In the genomic region with DNA sequence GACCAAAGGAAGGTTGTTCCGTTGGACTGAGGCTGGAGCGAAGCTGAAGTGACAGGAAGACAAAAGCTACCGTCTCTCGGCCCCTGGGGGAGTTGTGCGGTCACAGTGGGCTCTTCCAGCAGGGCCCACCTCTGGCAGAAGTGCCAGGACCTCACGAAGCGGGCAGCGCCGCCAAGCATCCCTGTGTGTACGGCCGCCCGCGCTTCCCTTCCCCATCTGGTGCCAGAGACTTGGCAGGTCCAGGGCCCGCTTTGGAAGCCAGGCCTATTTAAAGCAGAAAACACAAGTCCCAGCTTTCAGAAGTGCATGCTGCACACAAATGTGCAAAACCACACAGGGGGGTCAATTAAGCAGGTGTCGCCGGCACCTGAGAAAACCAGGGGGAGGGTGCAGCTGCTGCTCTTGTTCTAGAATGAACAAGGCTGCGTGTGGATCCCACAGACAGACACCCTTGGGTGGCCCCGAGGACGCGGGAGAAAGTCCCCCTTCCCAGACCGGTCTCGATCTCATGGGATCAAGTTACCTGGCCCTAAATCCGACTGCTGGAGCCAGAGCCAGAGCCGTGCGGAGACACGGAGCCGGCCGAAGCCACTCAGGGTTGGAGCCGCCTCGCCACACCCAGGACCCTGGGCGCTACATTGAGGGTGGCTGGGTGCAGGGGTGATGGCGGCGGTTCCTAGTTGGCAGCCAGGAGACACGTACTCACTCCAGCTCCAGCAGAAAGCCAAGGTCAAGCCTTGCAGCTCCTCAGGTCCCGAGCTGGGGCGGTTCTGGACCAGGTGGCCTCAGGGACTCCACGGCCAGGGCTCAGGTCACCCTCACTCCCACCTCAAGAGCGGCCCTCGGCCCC, we compare ENCODE assay signal across 15 cellular contexts. TPM values are rescaled to one million over a fixed set of nuclear protein-coding genes. Genes with fewer than 3 reads are reported as not detected.
DNase-seq lines count a peak whose midpoint lies in the region; ATAC-seq and TF ChIP-seq lines count a peak whose summit lies in the region.
"Had no signal": no experiment of that assay in that cellular context is flagged by ENCODE, and none has a peak within 500 bp of the region (broad histone marks: within the 10 kb centered on the region; RNA-seq: fewer than 3 reads in every experiment).

No MANE protein-coding gene starts in this region.

- no peak overlapping the region for H2BK120ac ChIP-seq in neuronal stem cell (ENCODE audit: low read depth, low read length)

- no peak overlapping the region for H2BK15ac ChIP-seq in neuronal stem cell (ENCODE audit: low read length)

- H4K8ac ChIP-seq in neuronal stem cell (ENCODE audit: low read depth, low read length): no peak overlapping the region

- no peak overlapping the region for H2BK12ac ChIP-seq in neuronal stem cell (ENCODE audit: low read length)

- CTCF ChIA-PET in CD8-positive, alpha-beta T cell (lab: Charles Lee): no interaction called here

- H3K4me1 Mint-ChIP-seq in type B pancreatic cell (ENCODE audit: unreplicated experiment): no peaks in the 10 kb centered on the region
- no peaks in the 10 kb centered on the region for H3K4me1 Mint-ChIP-seq in CD8-positive, alpha-beta T cell (ENCODE audit: low read depth)

- H3K36me3 ChIP-seq in neuronal stem cell (replicated peaks in 1 of 2; ENCODE audit: control insufficient read depth in 2 of 2, insufficient read depth in 2 of 2, low read length in 2 of 2): peaks cover 0 to 1% of the 10 kb centered on the region in 2 donors
- H3K36me3 ChIP-seq in CD8-positive, alpha-beta T cell (ENCODE audit: insufficient read depth, low read length): no peaks in the 10 kb centered on the region
- H3K36me3 ChIP-seq: BLaER1 had no signal

- in situ Hi-C loops in KBM-7 (cut with MboI; ENCODE audit: low pct_unique_long_range_greater_than_20kb, low sequenced_read_pairs): no loop called here

- H3K27me3 Mint-ChIP-seq in type B pancreatic cell: peaks cover 3% of the 10 kb centered on the region
- H3K27me3 Mint-ChIP-seq in CD8-positive, alpha-beta T cell (ENCODE audit: low read depth): peaks cover 5% of the 10 kb centered on the region

- peaks cover 0 to 1% of the 10 kb centered on the region in 2 donors for H3K9me3 ChIP-seq in neuronal stem cell (replicated peaks in 1 of 2; ENCODE audit: control insufficient read depth in 2 of 2, insufficient read depth in 1 of 2, low read depth in 1 of 2, low read length in 2 of 2)
- H3K9me3 ChIP-seq in CD8-positive, alpha-beta T cell (ENCODE audit: low read length): no peaks in the 10 kb centered on the region
- H3K9me3 ChIP-seq: BLaER1 had no signal

- H3K4me3 Mint-ChIP-seq in type B pancreatic cell: no peak overlapping the region
- no peak overlapping the region for H3K4me3 Mint-ChIP-seq in CD8-positive, alpha-beta T cell

- no peak overlapping the region for H3K14ac ChIP-seq in neuronal stem cell (ENCODE audit: low read length)

- H3K79me1 ChIP-seq in neuronal stem cell (ENCODE audit: low read depth, low read length): peaks cover 2% of the 10 kb centered on the region

- no peak overlapping the region for H3K27ac ChIP-seq in coronary artery
- no peak overlapping the region for H3K27ac ChIP-seq in neuronal stem cell (replicated peaks; ENCODE audit: low read length)
- no peak overlapping the region for H3K27ac ChIP-seq in CD8-positive, alpha-beta T cell (ENCODE audit: low read depth, low read length)
- H3K27ac ChIP-seq: 22Rv1, BLaER1 had no signal

- H3K4me3 ChIP-seq in coronary artery: no peak overlapping the region
- no peak overlapping the region for H3K4me3 ChIP-seq in neuronal stem cell (ENCODE audit: low read length in 2 of 2)
- no peak overlapping the region for H3K4me3 ChIP-seq in CD8-positive, alpha-beta T cell (ENCODE audit: low read depth, low read length)
- H3K4me3 ChIP-seq: BLaER1 had no signal

- peaks cover 0 to 4% of the 10 kb centered on the region in 2 donors for H3K4me1 ChIP-seq in neuronal stem cell (ENCODE audit: control insufficient read depth in 2 of 2, insufficient read depth in 1 of 2, low read depth in 1 of 2, low read length in 2 of 2)
- no peaks in the 10 kb centered on the region for H3K4me1 ChIP-seq in CD8-positive, alpha-beta T cell (ENCODE audit: insufficient read depth, low read length)

- no peak overlapping the region for H3K23ac ChIP-seq in neuronal stem cell (ENCODE audit: low read depth, low read length, poor library complexity)

- H3K9me3 Mint-ChIP-seq in type B pancreatic cell: no peaks in the 10 kb centered on the region
- no peaks in the 10 kb centered on the region for H3K9me3 Mint-ChIP-seq in CD8-positive, alpha-beta T cell

- H3K36me3 Mint-ChIP-seq in type B pancreatic cell: no peaks in the 10 kb centered on the region
- no peaks in the 10 kb centered on the region for H3K36me3 Mint-ChIP-seq in CD8-positive, alpha-beta T cell

- ATAC-seq in CD8-positive, alpha-beta T cell: no peak

- peak overlapping the region; percentile 33 for H3K18ac ChIP-seq in neuronal stem cell (ENCODE audit: low read length)

- POLR2A ChIA-PET in CD8-positive, alpha-beta T cell (lab: Charles Lee): no interaction called here

- no peak overlapping the region for H3K4me2 ChIP-seq in neuronal stem cell (ENCODE audit: insufficient read depth, low read length, poor library complexity, severe bottlenecking)
- H3K4me2 ChIP-seq: BLaER1 had no signal

- H3K4ac ChIP-seq in neuronal stem cell (ENCODE audit: low read length): no peak overlapping the region

- no peak overlapping the region for H4K91ac ChIP-seq in neuronal stem cell (ENCODE audit: low read depth, low read length, poor library complexity)

- no peak overlapping the region for H2BK5ac ChIP-seq in neuronal stem cell (ENCODE audit: low read length)

- H3K9ac ChIP-seq in neuronal stem cell (ENCODE audit: low read depth, low read length, poor library complexity): no peak overlapping the region
- H3K9ac ChIP-seq: BLaER1 had no signal

- H2AK5ac ChIP-seq in neuronal stem cell (ENCODE audit: low read depth, low read length): no peak overlapping the region

- no peak overlapping the region for H2AFZ ChIP-seq in neuronal stem cell (ENCODE audit: low read length)

- TF ChIP-seq CTCF in coronary artery (IDR thresholded peaks at IDR 0.05) (no peak), type B pancreatic cell (conservative IDR thresholded peaks at IDR 0.05) (no peak)
- no peak for TF ChIP-seq CTCF in CD8-positive, alpha-beta T cell (IDR thresholded peaks at IDR 0.05)

- H3K27ac Mint-ChIP-seq in type B pancreatic cell: no peak overlapping the region
- no peak overlapping the region for H3K27ac Mint-ChIP-seq in CD8-positive, alpha-beta T cell

- peak; percentile 1 for DNase-seq in NCI-H748 (lab: John Stamatoyannopoulos, UW; ENCODE audit: unreplicated experiment)
- no peak for DNase-seq in NCI-H748 treated with DMSO at 0.1 percent for 48 hours (lab: John Stamatoyannopoulos, UW)
- DNase-seq in coronary artery (ENCODE audit: low spot score): peak; percentile 63
- no peak for DNase-seq in neuronal stem cell (ENCODE audit: low spot score)
- DNase-seq in type B pancreatic cell (ENCODE audit: extremely low spot score, unreplicated experiment): peak; percentile 62
- DNase-seq in KBM-7: no peak
- no peak for DNase-seq in iPS-NIHi11 (ENCODE audit: low spot score)
- DNase-seq in CD8-positive, alpha-beta T cell: no peak
- DNase-seq: DMS 273 treated with DMSO at 0.1 percent for 48 hours, KG1, NCI-H1092 treated with DMSO at 0.1 percent for 48 hours, NCI-H1694 treated with DMSO at 0.1 percent for 48 hours, NCI-H2171 had no signal

- peaks cover 0 to 3% (median 2%) of the 10 kb centered on the region in 3 experiments for H3K27me3 ChIP-seq in neuronal stem cell (ENCODE audit: control insufficient read depth in 3 of 3, insufficient read depth in 3 of 3, low read depth in 1 of 3, low read length in 3 of 3)
- H3K27me3 ChIP-seq in CD8-positive, alpha-beta T cell (ENCODE audit: insufficient read depth, low read length): no peaks in the 10 kb centered on the region
- H3K27me3 ChIP-seq: BLaER1 had no signal

- intact Hi-C loops in CD8-positive, alpha-beta T cell (cut with DNase I, micrococcal nuclease): no loop called here

- WGBS in neuronal stem cell (ENCODE audit: extremely low coverage in 2 of 2, insufficient read length in 2 of 2, insufficient replicate concordance in 1 of 2), 2 donors: no CpG with 5 or more reads among the region's 39 CpGs

RNA-seq across cellular contexts. Expression of a gene that starts 51.8 kb away (rescaled TPM):
- polyA plus RNA-seq in neuronal stem cell (2013, experiment 1 of 2): 26.3 TPM
- polyA plus RNA-seq in neuronal stem cell (2013, experiment 2 of 2): 26.5 TPM
- total RNA-seq in type B pancreatic cell (ENCODE audit: low replicate concordance): 36.6 and 38.1 TPM in 2 replicates
- total RNA-seq in CD8-positive, alpha-beta T cell: 10 to 100 TPM; 28.4 to 28.5 TPM

Comparison
In these comparisons a context has a peak if more than half of its experiments do, and no peak if none do; other contexts are left out.
1. DNase-seq: peak in NCI-H748 (single experiment), coronary artery (single experiment) and type B pancreatic cell (single experiment); none in NCI-H748 treated with DMSO at 0.1 percent for 48 hours (single experiment), neuronal stem cell (single experiment), KBM-7 (single experiment), iPS-NIHi11 (single experiment) and CD8-positive, alpha-beta T cell (0 of 7).